In the genomic region with DNA sequence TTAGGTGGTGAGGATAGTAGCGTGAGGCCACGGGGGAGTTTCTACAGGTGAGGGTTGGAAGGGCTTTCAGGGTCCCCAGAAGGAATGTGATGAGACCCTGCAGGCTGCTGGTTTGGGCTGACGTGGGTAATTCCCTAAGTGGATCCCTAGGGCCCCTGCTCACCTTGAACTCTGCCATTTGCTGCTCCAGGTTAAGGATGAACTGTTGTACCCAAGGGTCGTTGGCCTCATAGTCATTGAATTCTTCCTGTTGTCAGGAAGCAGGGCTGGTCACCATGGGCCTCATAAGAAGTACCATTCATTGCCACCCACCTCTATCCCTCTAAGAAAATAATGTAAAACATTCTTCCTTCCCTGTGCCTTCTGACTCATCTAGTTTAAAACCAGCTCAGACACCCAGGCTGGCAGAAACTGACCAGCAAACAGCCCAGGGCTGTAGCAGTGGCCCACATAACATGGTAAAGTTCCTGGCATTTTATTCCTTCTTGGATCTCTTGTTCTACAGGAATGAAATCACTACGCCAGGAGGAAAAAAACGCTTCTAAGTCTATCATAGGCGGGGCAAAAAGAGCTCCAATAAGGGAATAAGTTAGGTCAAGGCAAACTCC, we compare ENCODE assay signal across 16 cellular contexts. TPM values are rescaled to one million over a fixed set of nuclear protein-coding genes. Genes with fewer than 3 reads are reported as not detected.
A peak's percentile ranks its signal among the peaks of the same experiment; 100 is the strongest.
DNase-seq lines count a peak whose midpoint lies in the region; ATAC-seq, FAIRE-seq and TF ChIP-seq lines count a peak whose summit lies in the region.
"Had no signal": no experiment of that assay in that cellular context is flagged by ENCODE, and none has a peak within 500 bp of the region (broad histone marks: within the 10 kb centered on the region; RNA-seq: fewer than 3 reads in every experiment).

No MANE protein-coding gene starts in this region.

- peaks cover 23% of the 10 kb centered on the region for H3K36me3 Mint-ChIP-seq in nephron progenitor cell (ENCODE audit: low read depth)

- H3K9me3 Mint-ChIP-seq in nephron progenitor cell = no peaks in the 10 kb centered on the region
- H3K9me3 Mint-ChIP-seq: central memory CD8-positive, alpha-beta T cell had no signal

- H3K27me3 Mint-ChIP-seq in nephron progenitor cell (ENCODE audit: low read depth, poor library complexity) = no peaks in the 10 kb centered on the region
- H3K27me3 Mint-ChIP-seq: central memory CD8-positive, alpha-beta T cell had no signal

- no peak for TF ChIP-seq CTCF in BJ (IDR thresholded peaks at IDR 0.05; ENCODE audit: insufficient read depth, low read depth, low read length)
- no peak for TF ChIP-seq CTCF in bronchial epithelial cell (IDR thresholded peaks at IDR 0.05; ENCODE audit: insufficient read depth, low read length, severe bottlenecking)
- no peak for TF ChIP-seq CTCF in nephron progenitor cell (IDR thresholded peaks at IDR 0.05)

- no peak overlapping the region for H3K4me3 Mint-ChIP-seq in nephron progenitor cell
- H3K4me3 Mint-ChIP-seq: central memory CD8-positive, alpha-beta T cell had no signal

- H3K4me1 Mint-ChIP-seq in nephron progenitor cell = no peaks in the 10 kb centered on the region
- H3K4me1 Mint-ChIP-seq: central memory CD8-positive, alpha-beta T cell had no signal

- CTCF ChIA-PET in BJ (lab: Yijun Ruan, JAX) = no interaction called here

- H3K36me3 ChIP-seq in BJ (ENCODE audit: control insufficient read depth, insufficient read depth, low read length) = peaks cover 26% of the 10 kb centered on the region
- H3K36me3 ChIP-seq in bronchial epithelial cell (ENCODE audit: control insufficient read depth, insufficient read depth, low read length) = peaks cover 23% of the 10 kb centered on the region

- no peak for FAIRE-seq in bronchial epithelial cell (lab: Jason Lieb, UNC)
- FAIRE-seq: H1 had no signal

- POLR2A ChIA-PET in BJ (lab: Charles Lee) = no interaction called here

- DNase-seq in BJ (ENCODE audit: low read depth) (peak; percentile 9), NCI-H226 (peak; percentile 26), bronchial epithelial cell (ENCODE audit: low read depth) (peak; percentile 29), nephron progenitor cell (no peak), NCI-H345 treated with DMSO at 0.1 percent for 48 hours (lab: John Stamatoyannopoulos, UW; ENCODE audit: unreplicated experiment) (no peak), cortex of kidney (lab: John Stamatoyannopoulos, UW) (no peak), epidermal melanocyte (ENCODE audit: insufficient read length, low spot score) (no peak)
- DNase-seq: Caco-2, gastrocnemius medialis, NCI-H1417, NCI-H69 had no signal

- no peak overlapping the region for H3K4me3 ChIP-seq in BJ (ENCODE audit: low read depth, low read length)
- H3K4me3 ChIP-seq in bronchial epithelial cell (ENCODE audit: low read depth, low read length) = no peak overlapping the region
- H3K4me3 ChIP-seq: gastrocnemius medialis had no signal

- peak overlapping the region; percentile 59 for H3K27ac Mint-ChIP-seq in nephron progenitor cell

- no peak for ATAC-seq in GM18861 (IDR thresholded peaks at IDR 0.05; ENCODE audit: unreplicated experiment)
- ATAC-seq: activated CD4-positive, CD25-positive, alpha-beta regulatory T cell treated with anti-CD3 and anti-CD28 coated beads, Interleukin-2, amount 50 U/mL, for 24 hours; gastrocnemius medialis had no signal

- H3K27me3 ChIP-seq in BJ (ENCODE audit: control insufficient read depth, insufficient read depth, low read length) = no peaks in the 10 kb centered on the region
- H3K27me3 ChIP-seq in bronchial epithelial cell (ENCODE audit: control insufficient read depth, insufficient read depth, low read length) = no peaks in the 10 kb centered on the region
- H3K27me3 ChIP-seq: gastrocnemius medialis, neutrophil had no signal

RNA-seq across cellular contexts. Expression of a gene that starts 27.6 kb away (rescaled TPM):
- 4.7 and 9.0 TPM in 2 replicates for polyA plus RNA-seq in BJ (2011; rRNA removed)
- 7.4 and 8.4 TPM in 2 replicates for polyA minus RNA-seq in BJ (2011; rRNA and poly(A)+ RNA removed)
- total RNA-seq in bronchial epithelial cell = 13.2 and 16.1 TPM in 2 replicates

RNA-seq across cellular contexts. Expression of a gene that starts 41.3 kb away (rescaled TPM):
- polyA plus RNA-seq in BJ (2011; rRNA removed) = 54.3 and 71.7 TPM in 2 replicates
- 30.9 and 56.0 TPM in 2 replicates for polyA minus RNA-seq in BJ (2011; rRNA and poly(A)+ RNA removed)
- 45.3 and 46.7 TPM in 2 replicates for total RNA-seq in bronchial epithelial cell

RNA-seq across cellular contexts. Expression of a gene that starts 41.6 kb away (rescaled TPM):
- polyA plus RNA-seq in BJ (2011; rRNA removed) = 89.5 and 96.2 TPM in 2 replicates
- polyA minus RNA-seq in BJ (2011; rRNA and poly(A)+ RNA removed) = 132 and 145 TPM in 2 replicates
- total RNA-seq in bronchial epithelial cell = 58.1 and 80.6 TPM in 2 replicates

RNA-seq across cellular contexts. Expression of a gene that starts 43.1 kb away (rescaled TPM):
- polyA plus RNA-seq in BJ (2011; rRNA removed) = 20.3 and 24.7 TPM in 2 replicates
- polyA minus RNA-seq in BJ (2011; rRNA and poly(A)+ RNA removed) = 33.0 and 40.4 TPM in 2 replicates
- 2.6 and 3.2 TPM in 2 replicates for total RNA-seq in bronchial epithelial cell

Comparison
In these comparisons a context has a peak if more than half of its experiments do, and no peak if none do; other contexts are left out.
1. DNase-seq: peak in BJ (single experiment), NCI-H226 (single experiment) and bronchial epithelial cell (single experiment); none in nephron progenitor cell (single experiment), NCI-H345 treated with DMSO at 0.1 percent for 48 hours (single experiment), cortex of kidney (single experiment) and epidermal melanocyte (single experiment).